ENCODE assay signal across 11 cellular contexts in the genomic region with DNA sequence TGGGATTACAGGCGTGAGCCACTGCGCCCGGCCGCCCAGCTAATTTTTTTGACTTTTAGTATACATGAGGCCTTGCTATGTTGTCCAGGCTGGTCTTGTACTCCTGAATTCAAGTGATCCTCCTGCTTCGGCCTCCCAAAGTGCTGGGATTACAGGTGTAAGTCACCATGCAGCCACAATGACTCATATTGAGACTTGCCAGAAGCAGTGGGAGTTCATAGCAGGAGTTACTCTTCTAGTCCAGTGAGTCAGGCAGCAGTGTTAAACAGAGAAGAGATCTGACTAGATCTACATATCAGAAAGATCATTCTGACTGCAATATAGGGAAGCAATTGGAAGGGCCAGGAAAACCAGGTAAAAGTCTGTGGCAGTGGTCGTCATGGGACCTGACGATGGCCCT. TPM values are rescaled to one million over a fixed set of nuclear protein-coding genes. Genes with fewer than 3 reads are reported as not detected.
A peak's percentile ranks its signal among the peaks of the same experiment; 100 is the strongest.
DNase-seq lines count a peak whose midpoint lies in the region; ATAC-seq, FAIRE-seq and TF ChIP-seq lines count a peak whose summit lies in the region.
"Had no signal": no experiment of that assay in that cellular context is flagged by ENCODE, and none has a peak within 500 bp of the region (broad histone marks: within the 10 kb centered on the region; RNA-seq: fewer than 3 reads in every experiment).

No MANE protein-coding gene starts in this region.

- no peak overlapping the region for H3K9ac ChIP-seq in HepG2 (ENCODE audit: insufficient read depth, low read depth, low read length)

- TF ChIP-seq CTCF in A549 (IDR thresholded peaks at IDR 0.05) (no peak), epithelial cell of esophagus (IDR thresholded peaks at IDR 0.05; ENCODE audit: insufficient read depth, low read depth, low read length, missing control alignments) (no peak), HepG2 (CRISPR knock-in tag; IDR thresholded peaks at IDR 0.05) (no peak)

- WGBS in A549 (ENCODE audit: missing lambda C conversion rate) = 74% methylated on average over 3 of the region's 7 CpGs
- WGBS in HepG2 (ENCODE audit: low lambda C conversion rate) = 93% methylated on average over 7 of the region's 7 CpGs

- in situ Hi-C loops in HepG2 (cut with HindIII; ENCODE audit: extremely low pct_ligation_motif_present, low pct_unique_long_range_greater_than_20kb) = no loop called here

- H3K79me2 ChIP-seq in HepG2 (ENCODE audit: insufficient read depth, low read length) = no peaks in the 10 kb centered on the region

- no peak for FAIRE-seq in A549 (lab: Jason Lieb, UNC)
- no peak for FAIRE-seq in HepG2 (lab: Jason Lieb, UNC)
- FAIRE-seq: pancreas had no signal

- CTCF ChIA-PET in A549 (lab: Yijun Ruan, JAX) = interaction anchor here (2.1 kb wide), 1 partner anchor 13 kb away, joined by 8 read pairs; no protein-coding TSS in a partner anchor
- CTCF ChIA-PET in HepG2 (lab: Yijun Ruan, JAX; ENCODE audit: low intra/inter-chr PET ratio, low total read pairs) = no interaction called here

- H3K4me2 ChIP-seq in A549 (no peak overlapping the region), HepG2 (ENCODE audit: low read depth, low read length) (no peak overlapping the region)

- H2AFZ ChIP-seq in HepG2 (ENCODE audit: low read length) = no peak overlapping the region

- POLR2A ChIA-PET in A549 (lab: Yijun Ruan, JAX) (no interaction called here), HepG2 (lab: Yijun Ruan, JAX) (no interaction called here)

- DNase-seq in A549 (ENCODE audit: low read depth in 1 of 2, low spot score in 1 of 2) (peak; percentile 15 to 52), H4 (ENCODE audit: low spot score) (peak; percentile 63), SW480 (ENCODE audit: low spot score) (peak; percentile 27), epithelial cell of esophagus (ENCODE audit: low read depth) (peak; percentile 70), DMS114 treated with DMSO at 0.1 percent for 48 hours (lab: John Stamatoyannopoulos, UW; ENCODE audit: unreplicated experiment) (no peak), HepG2 (ENCODE audit: low spot score) (no peak), MV-4-11 (lab: John Stamatoyannopoulos, UW) (no peak)
- DNase-seq: COR-L47, NCI-H1436, pancreas had no signal

- BruUV-seq in HepG2 (replicated peaks; lab: Mats Ljungman, UMichigan) = no TSS peak

- H3K4me3 ChIP-seq in A549 (no peak overlapping the region), epithelial cell of esophagus (ENCODE audit: low read length) (no peak overlapping the region), HepG2 (replicated peaks in 1 of 3; ENCODE audit: insufficient read depth in 1 of 3, low read depth in 2 of 3, low read length in 3 of 3) (no peak overlapping the region)
- H3K4me3 ChIP-seq: pancreas had no signal

- TF ChIP-seq RAD21 in A549 (conservative IDR thresholded peaks at IDR 0.05 in 1 of 2, IDR thresholded peaks at IDR 0.05 in 1 of 2) (no peak), HepG2 (CRISPR knock-in tag; IDR thresholded peaks at IDR 0.05) (no peak)

- H3K27me3 ChIP-seq in HepG2 (ENCODE audit: control insufficient read depth in 1 of 2, insufficient read depth in 2 of 2, low read length in 2 of 2) = no peaks in the 10 kb centered on the region
- H3K27me3 ChIP-seq: pancreas had no signal

- peak; percentile 76 to 84; a peak in 4 of 6 replicates for ATAC-seq in A549
- no peak for ATAC-seq in HepG2
- ATAC-seq in HG02970 (IDR thresholded peaks at IDR 0.05; ENCODE audit: low FRiP score, unreplicated experiment) = no peak
- ATAC-seq: pancreas had no signal

- no peaks in the 10 kb centered on the region for H4K20me1 ChIP-seq in HepG2 (ENCODE audit: insufficient read depth, low read length)

- H3K4me1 ChIP-seq in A549 (peaks cover 4% of the 10 kb centered on the region; the same call in 1 of the 3 replicates), HepG2 (ENCODE audit: insufficient read depth, low read length) (peaks cover 9% of the 10 kb centered on the region)
- H3K4me1 ChIP-seq: pancreas had no signal

- no peak overlapping the region for H3K27ac ChIP-seq in A549
- H3K27ac ChIP-seq in HepG2 (ENCODE audit: extremely low read length, insufficient read depth, low read length) = no peak overlapping the region
- H3K27ac ChIP-seq: pancreas had no signal

- no peak for TF ChIP-seq EP300 in A549 (IDR thresholded peaks at IDR 0.05)
- TF ChIP-seq EP300 in HepG2 (IDR thresholded peaks at IDR 0.05; ENCODE audit: low read depth in 2 of 2, low read length in 2 of 2) = no peak
- TF ChIP-seq EP300 in HepG2 (CRISPR knock-in tag; IDR thresholded peaks at IDR 0.05; ENCODE audit: borderline replicate concordance) = no peak

- intact Hi-C loops in HepG2 (cut with micrococcal nuclease; ENCODE audit: unreplicated experiment) = no loop called here

- peaks cover 13% of the 10 kb centered on the region for H3K9me3 ChIP-seq in A549
- H3K9me3 ChIP-seq in HepG2 (ENCODE audit: low read length) = peaks cover 14% of the 10 kb centered on the region
- H3K9me3 ChIP-seq: pancreas had no signal

- no peaks in the 10 kb centered on the region for H3K36me3 ChIP-seq in HepG2 (replicated peaks in 1 of 2; ENCODE audit: control insufficient read depth in 1 of 2, insufficient read depth in 2 of 2, low read length in 2 of 2)
- H3K36me3 ChIP-seq: pancreas had no signal

- no peak for TF ChIP-seq POLR2A in A549 (IDR thresholded peaks at IDR 0.05; ENCODE audit: low read length)
- TF ChIP-seq POLR2A in HepG2 (IDR thresholded peaks at IDR 0.05; ENCODE audit: insufficient read depth in 1 of 2, low read depth in 2 of 2, low read length in 2 of 2) = no peak

TF ChIP-seq in A549, 52 proteins besides CTCF, POLR2A, EP300 and RAD21 (continues in another document):
- TF ChIP-seq HMGXB4 (CRISPR knock-in tag; IDR thresholded peaks at IDR 0.05; ENCODE audit: borderline replicate concordance) = no peak
- TF ChIP-seq JUN (IDR thresholded peaks at IDR 0.05) = no peak
- no peak for TF ChIP-seq RARB (CRISPR knock-in tag; IDR thresholded peaks at IDR 0.05)

TF ChIP-seq in HepG2, 621 proteins besides CTCF, POLR2A, EP300 and RAD21 (continues in another document):
- TF ChIP-seq HMG20B (CRISPR knock-in tag; conservative IDR thresholded peaks at IDR 0.05) = no peak
- TF ChIP-seq HNF4G (IDR thresholded peaks at IDR 0.05; ENCODE audit: borderline replicate concordance, low read depth, low read length) = no peak
- no peak for TF ChIP-seq HNF4G (CRISPR knock-in tag; IDR thresholded peaks at IDR 0.05; ENCODE audit: borderline replicate concordance, low read depth)
- no peak for TF ChIP-seq ZNF629 (CRISPR knock-in tag; conservative IDR thresholded peaks at IDR 0.05)
- no peak for TF ChIP-seq ZNF577 (CRISPR knock-in tag; IDR thresholded peaks at IDR 0.05; ENCODE audit: borderline replicate concordance, low read depth)
- TF ChIP-seq HNRNPH1 (optimal IDR thresholded peaks at IDR 0.05; ENCODE audit: low read depth, low read length) = no peak
- no peak for TF ChIP-seq PHF21A (CRISPR knock-in tag; IDR thresholded peaks at IDR 0.05)
- no peak for TF ChIP-seq DR1 (CRISPR knock-in tag; IDR thresholded peaks at IDR 0.05)
- TF ChIP-seq MYC (CRISPR knock-in tag; IDR thresholded peaks at IDR 0.05; ENCODE audit: borderline replicate concordance) = no peak

RNA-seq across cellular contexts. Expression of gene FLACC1, which starts 1.5 kb away (rescaled TPM):
- polyA plus RNA-seq in A549 (2011; rRNA removed) (0.36 and 0.38 TPM in 2 replicates), A549 (2017; fragmentation: RNase III; extraction: RNeasy Plus Mini Kit Qiagen cat#74134 plus additional on column Dnase treatment) (0.07 to 0.26 TPM (median 0.09 TPM) in 3 replicates), HepG2 (2011; rRNA removed) (0.51 and 0.59 TPM in 2 replicates)
- 0.03 TPM in 1 of 2 replicates, not detected in the other for polyA plus RNA-seq in A549 (2012; cell fraction: cytosol; rRNA removed)
- 0.17 TPM in 1 of 2 replicates, not detected in the other for polyA plus RNA-seq in A549 (2012; cell fraction: nucleus; rRNA removed)
- polyA minus RNA-seq in A549 (2011; rRNA and poly(A)+ RNA removed) = 0.29 TPM in 1 of 2 replicates, not detected in the other
- total RNA-seq in H4 (2014; rRNA removed; shearing (Covaris generic)) = 0.23 TPM in 1 of 2 replicates, not detected in the other
- total RNA-seq in HepG2 (2016; rRNA removed; fragmentation: Illumina TruSeq; extraction: Trizol) = 0.29 and 0.35 TPM in 2 replicates
- 1.4 and 2.2 TPM in 2 replicates for total RNA-seq in HepG2 (2016; cell fraction: cytosol; rRNA removed; fragmentation: Illumina TruSeq; extraction: Trizol; ENCODE audit: low read depth)
- total RNA-seq in HepG2 (2016; cell fraction: insoluble cytoplasmic fraction; rRNA removed; fragmentation: Illumina TruSeq; extraction: Trizol) = 0.63 TPM in 1 of 2 replicates, not detected in the other
- 0.65 and 1.1 TPM in 2 replicates for total RNA-seq in HepG2 (2016; cell fraction: membrane; rRNA removed; fragmentation: Illumina TruSeq; extraction: Trizol)
- 0.78 and 1.5 TPM in 2 replicates for total RNA-seq in HepG2 (2016; cell fraction: nucleus; rRNA removed; fragmentation: Illumina TruSeq; extraction: Trizol)
- polyA plus RNA-seq in HepG2 (2011; cell fraction: cytosol; rRNA removed) = not detected in 2 replicates
- polyA plus RNA-seq in HepG2 (2011; cell fraction: nucleus; rRNA removed) = 0.19 and 0.93 TPM in 2 replicates
- 0.19 and 0.97 TPM in 2 replicates for polyA plus RNA-seq in HepG2 (2012)
- polyA plus RNA-seq in HepG2 (2016; cell fraction: cytosol; fragmentation: Illumina TruSeq; extraction: Trizol; ENCODE audit: low read depth) = not detected in 2 replicates
- not detected in 2 replicates for polyA plus RNA-seq in HepG2 (2016; cell fraction: insoluble cytoplasmic fraction; fragmentation: Illumina TruSeq; extraction: Trizol; ENCODE audit: low read depth)
- polyA plus RNA-seq in HepG2 (2016; cell fraction: membrane; fragmentation: Illumina TruSeq; extraction: Trizol; ENCODE audit: low read depth) = not detected in 2 replicates
- 1.7 TPM in 2 replicates for polyA plus RNA-seq in HepG2 (2016; cell fraction: nucleus; fragmentation: Illumina TruSeq; extraction: Trizol; ENCODE audit: insufficient read depth, low read depth)
- polyA minus RNA-seq in HepG2 (2011; rRNA and poly(A)+ RNA removed; ENCODE audit: low replicate concordance) = 0.20 and 0.68 TPM in 2 replicates
- polyA minus RNA-seq in HepG2 (2011; cell fraction: cytosol; rRNA and poly(A)+ RNA removed) = not detected in 2 replicates
- polyA minus RNA-seq in HepG2 (2011; cell fraction: nucleus; rRNA and poly(A)+ RNA removed) = 0.99 and 1.0 TPM in 2 replicates

Comparison
In these comparisons a context has a peak if more than half of its experiments do, and no peak if none do; other contexts are left out.
1. ATAC-seq: peak in A549 (2 of 2); none in HepG2 (single experiment) and HG02970 (single experiment).
2. DNase-seq: peak in A549 (2 of 2), H4 (single experiment), SW480 (single experiment) and epithelial cell of esophagus (single experiment); none in DMS114 treated with DMSO at 0.1 percent for 48 hours (single experiment), HepG2 (single experiment) and MV-4-11 (single experiment).
3. Of the 38 proteins assayed by ChIP-seq in both HepG2 and A549: peak only in HepG2: none; only in A549: FOSL2 and JUNB; in both: none; in neither: 36.